12 cellular contexts compared by ENCODE assay signal in genomic region chr2:26099933-26100332, GRCh38.
"Had no signal": no experiment of that assay in that cellular context is flagged by ENCODE, and none has a peak within 500 bp of the region (broad histone marks: within the 10 kb centered on the region; RNA-seq: fewer than 3 reads in every experiment).

No MANE protein-coding gene starts in this region.

- H3K27ac ChIP-seq: brain microvascular endothelial cell, pancreas had no signal

- H3K4me3 ChIP-seq: pancreas had no signal

- H3K27me3 ChIP-seq: brain microvascular endothelial cell, pancreas had no signal

- H3K4me1 ChIP-seq: pancreas had no signal

- DNase-seq: activated CD4-positive, alpha-beta T cell treated with anti-CD3 and anti-CD28 coated beads, Interleukin-2, amount 10 ng/mL, durations not matched to agents 7 days and 5 days; activated CD4-positive, CD25-positive, alpha-beta regulatory T cell; activated effector memory CD4-positive, alpha-beta T cell treated with Interleukin-2 at 50 U/mL for 16 hours; amygdala; brain microvascular endothelial cell; dermis blood vessel endothelial cell; erythroblast; immature natural killer cell; pancreas; stimulated activated CD4-positive, alpha-beta T cell treated with anti-CD3 and anti-CD28 coated beads, Interleukin-2, amount 100 ng/mL, for 24 hours; stimulated activated naive CD4-positive, alpha-beta T cell treated with Interleukin-2 at 50 U/mL for 16 hours; trophoblast cell had no signal

- H3K36me3 ChIP-seq: pancreas had no signal

- H3K9me3 ChIP-seq: pancreas had no signal

- ATAC-seq: pancreas had no signal
